In the genomic region with DNA sequence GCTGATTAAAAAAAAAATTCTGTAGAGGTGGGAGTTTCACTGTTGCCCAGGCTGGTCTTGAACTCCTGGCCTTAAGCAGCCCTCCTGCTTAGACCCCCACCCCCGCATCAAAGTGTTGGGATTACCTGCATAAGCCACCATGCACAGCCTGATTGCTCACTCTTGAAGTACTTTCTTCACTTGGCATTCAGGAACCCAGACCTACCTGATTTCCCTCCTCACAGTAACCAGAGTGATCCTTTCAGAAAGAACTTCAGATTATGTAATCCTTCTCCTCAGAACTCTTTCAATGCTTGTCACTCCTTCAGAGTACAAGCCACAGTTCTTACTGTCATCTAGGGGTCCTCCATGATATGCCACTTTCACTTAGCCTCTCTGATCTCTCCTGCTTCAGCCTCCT, we compare ENCODE assay signal across 12 cellular contexts. TPM values are rescaled to one million over a fixed set of nuclear protein-coding genes. Genes with fewer than 3 reads are reported as not detected.
DNase-seq lines count a peak whose midpoint lies in the region; ATAC-seq and TF ChIP-seq lines count a peak whose summit lies in the region.
"Had no signal": no experiment of that assay in that cellular context is flagged by ENCODE, and none has a peak within 500 bp of the region (broad histone marks: within the 10 kb centered on the region; RNA-seq: fewer than 3 reads in every experiment).

No MANE protein-coding gene starts in this region.

- H3K36me3 Mint-ChIP-seq in activated CD8-positive, alpha-beta memory T cell treated with anti-CD3 and anti-CD28 coated beads, Interleukin-2, amount 10 ng/mL, durations not matched to agents 7 days and 5 days = peaks cover 1% of the 10 kb centered on the region
- H3K36me3 Mint-ChIP-seq in brain = peaks cover 22% of the 10 kb centered on the region

- WGBS in spleen, 5 donors = 88 to 100% (median 100%) methylated on average over 1 of the region's 1 CpG
- 89 to 100% methylated on average over 1 of the region's 1 CpG for WGBS in heart right ventricle, 2 donors

- POLR2A ChIA-PET in RWPE1 (lab: Yijun Ruan, JAX; ENCODE audit: low non-redundant PET) = no interaction called here

- H3K36me3 ChIP-seq in spleen (peaks cover 0 to 6% (median 3%) of the 10 kb centered on the region in 6 donors), heart right ventricle (peaks cover 0 to 8% (median 0%) of the 10 kb centered on the region in 9 donors)
- H3K36me3 ChIP-seq: uterus had no signal

- H3K27ac ChIP-seq in spleen (peak overlapping the region in 7 of 8 donors; percentile 90 to 98 (median 95)), RWPE1 (no peak overlapping the region), heart right ventricle (no peak overlapping the region)

- peak overlapping the region; percentile 98 for H3K4me3 Mint-ChIP-seq in activated CD8-positive, alpha-beta memory T cell treated with anti-CD3 and anti-CD28 coated beads, Interleukin-2, amount 10 ng/mL, durations not matched to agents 7 days and 5 days
- peak overlapping the region in 4 of 5 experiments; percentile 38 to 90 (median 79) for H3K4me3 Mint-ChIP-seq in brain

- H3K4me3 ChIP-seq in spleen (peak overlapping the region in 3 of 8 donors; percentile 64 to 75 (median 66)), heart right ventricle (no peak overlapping the region)

- intact Hi-C loops in spleen (cut with DNase I; ENCODE audit: low total_unique reads) = no loop called here
- intact Hi-C loops in heart right ventricle (cut with DNase I) = loop anchor here in 1 of 10 donors (10.0 kb wide), 1 partner anchor 300 kb away; no protein-coding TSS in a partner anchor

- H3K9me3 Mint-ChIP-seq in activated CD8-positive, alpha-beta memory T cell treated with anti-CD3 and anti-CD28 coated beads, Interleukin-2, amount 10 ng/mL, durations not matched to agents 7 days and 5 days (ENCODE audit: low read depth) = peaks cover 5% of the 10 kb centered on the region
- H3K9me3 Mint-ChIP-seq in brain = peaks cover 12 to 32% (median 24%) of the 10 kb centered on the region in 5 experiments

- H3K27me3 ChIP-seq in spleen (replicated peaks in 1 of 7) = no peaks in the 10 kb centered on the region
- H3K27me3 ChIP-seq in heart right ventricle = no peaks in the 10 kb centered on the region
- H3K27me3 ChIP-seq: uterus had no signal

- TF ChIP-seq CTCF in brain (conservative IDR thresholded peaks at IDR 0.05) (no peak), spleen (IDR thresholded peaks at IDR 0.05 in 8 of 11, conservative IDR thresholded peaks at IDR 0.05 in 3 of 11) (no peak), RWPE1 (conservative IDR thresholded peaks at IDR 0.05; ENCODE audit: low read depth) (no peak), heart right ventricle (IDR thresholded peaks at IDR 0.05) (no peak)

- H3K4me1 ChIP-seq in spleen = peaks cover 0 to 23% (median 12%) of the 10 kb centered on the region in 6 donors
- H3K4me1 ChIP-seq in heart right ventricle = peaks cover 0 to 11% (median 5%) of the 10 kb centered on the region in 9 donors
- H3K4me1 ChIP-seq: uterus had no signal

- peak overlapping the region; percentile 41 for H3K27ac Mint-ChIP-seq in activated CD8-positive, alpha-beta memory T cell treated with anti-CD3 and anti-CD28 coated beads, Interleukin-2, amount 10 ng/mL, durations not matched to agents 7 days and 5 days
- no peak overlapping the region for H3K27ac Mint-ChIP-seq in brain

- peaks cover 15% of the 10 kb centered on the region for H3K4me1 Mint-ChIP-seq in activated CD8-positive, alpha-beta memory T cell treated with anti-CD3 and anti-CD28 coated beads, Interleukin-2, amount 10 ng/mL, durations not matched to agents 7 days and 5 days
- H3K4me1 Mint-ChIP-seq in brain = peaks cover 14% of the 10 kb centered on the region

- no peak for TF ChIP-seq POLR2A in spleen (IDR thresholded peaks at IDR 0.05)

- peaks cover 0 to 4% (median 0%) of the 10 kb centered on the region in 8 donors for H3K9me3 ChIP-seq in spleen
- H3K9me3 ChIP-seq in heart right ventricle = peaks cover 0 to 12% (median 0%) of the 10 kb centered on the region in 11 donors
- H3K9me3 ChIP-seq: uterus had no signal

- peaks cover 20% of the 10 kb centered on the region for H3K27me3 Mint-ChIP-seq in activated CD8-positive, alpha-beta memory T cell treated with anti-CD3 and anti-CD28 coated beads, Interleukin-2, amount 10 ng/mL, durations not matched to agents 7 days and 5 days
- peaks cover 38% of the 10 kb centered on the region for H3K27me3 Mint-ChIP-seq in brain

- CTCF ChIA-PET in activated CD8-positive, alpha-beta memory T cell treated with anti-CD3 and anti-CD28 coated beads, Interleukin-2, amount 10 ng/mL, durations not matched to agents 7 days and 5 days (lab: Charles Lee) = interaction anchor here (0.8 to 3.7 kb wide), 4 partner anchors 10 to 290 kb away, joined by 3 to 14 read pairs (median 6); no protein-coding TSS in a partner anchor
- CTCF ChIA-PET in RWPE1 (lab: Yijun Ruan, JAX) = no interaction called here

- no peak for ATAC-seq in activated CD8-positive, alpha-beta memory T cell treated with anti-CD3 and anti-CD28 coated beads, Interleukin-2, amount 10 ng/mL, durations not matched to agents 7 days and 5 days
- ATAC-seq in heart right ventricle = no peak

- DNase-seq in activated CD8-positive, alpha-beta memory T cell treated with anti-CD3 and anti-CD28 coated beads, Interleukin-2, amount 10 ng/mL, durations not matched to agents 7 days and 5 days = no peak
- DNase-seq in activated CD8-positive, alpha-beta memory T cell treated with anti-CD3 and anti-CD28 coated beads, Interleukin-2, amount 50 U/mL, for 48 hours = no peak
- peak; percentile 12 for DNase-seq in MV-4-11 (lab: John Stamatoyannopoulos, UW)
- DNase-seq in spleen = no peak
- DNase-seq in RWPE1 (ENCODE audit: low spot score) = no peak
- DNase-seq in heart right ventricle = no peak
- DNase-seq in NK-92 (lab: John Stamatoyannopoulos, UW; ENCODE audit: unreplicated experiment) = no peak
- DNase-seq: activated CD8-positive, alpha-beta memory T cell treated with anti-CD3 and anti-CD28 coated beads for 24 hours; NCI-H2081 treated with DMSO at 0.1 percent for 48 hours; occipital lobe had no signal

RNA-seq across cellular contexts. Expression of a gene that starts 1.4 kb away (rescaled TPM):
- 1 to 10 TPM; 5.9 to 9.1 TPM for total RNA-seq in activated CD8-positive, alpha-beta memory T cell treated with anti-CD3 and anti-CD28 coated beads, Interleukin-2, amount 10 ng/mL, durations not matched to agents 7 days and 5 days
- polyA plus RNA-seq in brain (ENCODE audit: insufficient read depth, low read depth, low replicate concordance) = 2.2 TPM
- total RNA-seq in spleen = 10 to 100 TPM in 6 of 7 donors, 1 to 10 TPM in 1; 8.7 to 18.6 (median 13.9) TPM
- polyA plus RNA-seq in spleen = 1 to 10 TPM; 1.4 to 3.3 (median 1.8) TPM
- 1 to 10 TPM in 9 of 10 donors, under 1 TPM in 1; 0.92 to 3.8 (median 2.1) TPM for total RNA-seq in heart right ventricle
- polyA plus RNA-seq in heart right ventricle = 1 to 10 TPM in 1 of 2 donors, under 1 TPM in 1; 0.32 to 2.9 TPM

Comparison
In these comparisons a context has a peak if more than half of its experiments do, and no peak if none do; other contexts are left out.
1. H3K27ac ChIP-seq: peak in spleen (7 of 8); none in RWPE1 (single experiment) and heart right ventricle (0 of 10).